ENCODE assay signal across 19 cellular contexts in the genomic region with DNA sequence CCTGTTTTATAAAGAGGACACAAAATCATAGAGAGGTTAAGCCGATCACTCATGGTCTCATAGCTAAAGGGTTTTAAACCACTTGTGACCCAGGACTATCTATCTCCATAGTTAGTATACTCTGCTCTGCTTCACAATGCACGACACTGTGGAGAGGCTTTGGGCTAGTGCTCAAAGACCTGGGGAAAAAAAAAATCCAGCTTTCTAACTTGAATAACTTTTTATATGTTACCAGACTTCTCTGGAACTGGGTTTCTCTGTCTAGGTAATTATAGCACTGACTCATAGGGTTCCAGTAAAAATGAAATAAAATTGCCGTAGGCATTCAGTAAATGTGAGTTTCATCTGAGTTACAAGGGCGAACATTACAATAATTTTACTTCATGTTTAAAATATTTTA.
DNase-seq lines count a peak whose midpoint lies in the region; TF ChIP-seq lines count a peak whose summit lies in the region.
"Had no signal": no experiment of that assay in that cellular context is flagged by ENCODE, and none has a peak within 500 bp of the region (broad histone marks: within the 10 kb centered on the region; RNA-seq: fewer than 3 reads in every experiment).

No MANE protein-coding gene starts in this region.

- H3K27ac Mint-ChIP-seq in activated naive CD4-positive, alpha-beta T cell treated with anti-CD3 and anti-CD28 coated beads, Interleukin-2, amount 10 ng/mL, durations not matched to agents 7 days and 5 days: no peak overlapping the region
- H3K27ac Mint-ChIP-seq in nephron progenitor cell: no peak overlapping the region
- H3K27ac Mint-ChIP-seq: B cell; CD4-positive, CD25-positive, alpha-beta regulatory T cell; CD8-positive, alpha-beta T cell; GM23338; HFFc6 had no signal

- H3K27me3 Mint-ChIP-seq in activated naive CD4-positive, alpha-beta T cell treated with anti-CD3 and anti-CD28 coated beads, Interleukin-2, amount 10 ng/mL, durations not matched to agents 7 days and 5 days: no peaks in the 10 kb centered on the region
- H3K27me3 Mint-ChIP-seq in nephron progenitor cell (ENCODE audit: low read depth, poor library complexity): no peaks in the 10 kb centered on the region
- H3K27me3 Mint-ChIP-seq: B cell; CD4-positive, CD25-positive, alpha-beta regulatory T cell had no signal

- peak overlapping the region; percentile 12 for H2AFZ ChIP-seq in ACC112 (ENCODE audit: low read length, unreplicated experiment)
- H2AFZ ChIP-seq: GM23338 had no signal

- no peaks in the 10 kb centered on the region for H3K4me1 ChIP-seq in ACC112 (ENCODE audit: control insufficient read depth, insufficient read depth, low read length, unreplicated experiment)
- H3K4me1 ChIP-seq: BLaER1, HAP-1 had no signal

- no peaks in the 10 kb centered on the region for H3K36me3 ChIP-seq in ACC112 (ENCODE audit: insufficient read depth, low read length)
- H3K36me3 ChIP-seq: BLaER1, HAP-1 had no signal

- no peak for TF ChIP-seq CTCF in nephron progenitor cell (IDR thresholded peaks at IDR 0.05)

- H3K36me3 Mint-ChIP-seq in activated naive CD4-positive, alpha-beta T cell treated with anti-CD3 and anti-CD28 coated beads, Interleukin-2, amount 10 ng/mL, durations not matched to agents 7 days and 5 days: no peaks in the 10 kb centered on the region
- H3K36me3 Mint-ChIP-seq in nephron progenitor cell (ENCODE audit: low read depth): no peaks in the 10 kb centered on the region
- H3K36me3 Mint-ChIP-seq: CD4-positive, CD25-positive, alpha-beta regulatory T cell; CD8-positive, alpha-beta T cell had no signal

- H3K9me3 Mint-ChIP-seq in activated naive CD4-positive, alpha-beta T cell treated with anti-CD3 and anti-CD28 coated beads, Interleukin-2, amount 10 ng/mL, durations not matched to agents 7 days and 5 days: peaks cover 3% of the 10 kb centered on the region
- peaks cover 14% of the 10 kb centered on the region for H3K9me3 Mint-ChIP-seq in nephron progenitor cell

- no peaks in the 10 kb centered on the region for H3K79me2 ChIP-seq in ACC112 (ENCODE audit: control insufficient read depth, insufficient read depth, low read length, unreplicated experiment)

- no peaks in the 10 kb centered on the region for H3K4me1 Mint-ChIP-seq in activated naive CD4-positive, alpha-beta T cell treated with anti-CD3 and anti-CD28 coated beads, Interleukin-2, amount 10 ng/mL, durations not matched to agents 7 days and 5 days
- H3K4me1 Mint-ChIP-seq in nephron progenitor cell: no peaks in the 10 kb centered on the region
- H3K4me1 Mint-ChIP-seq: B cell; CD4-positive, CD25-positive, alpha-beta regulatory T cell; GM23338 had no signal

- no peak overlapping the region for H3K4me3 Mint-ChIP-seq in activated naive CD4-positive, alpha-beta T cell treated with anti-CD3 and anti-CD28 coated beads, Interleukin-2, amount 10 ng/mL, durations not matched to agents 7 days and 5 days
- H3K4me3 Mint-ChIP-seq in nephron progenitor cell: no peak overlapping the region
- H3K4me3 Mint-ChIP-seq: B cell; CD4-positive, CD25-positive, alpha-beta regulatory T cell; CD8-positive, alpha-beta T cell; GM23338; HFFc6 had no signal

- no peaks in the 10 kb centered on the region; the same call in 1 of the 2 replicates for H3K27me3 ChIP-seq in ACC112 (ENCODE audit: insufficient read depth, low read length)
- H3K27me3 ChIP-seq: BLaER1 had no signal

- CTCF ChIA-PET in activated naive CD4-positive, alpha-beta T cell treated with anti-CD3 and anti-CD28 coated beads, Interleukin-2, amount 10 ng/mL, durations not matched to agents 7 days and 5 days (lab: Charles Lee): no interaction called here

- H3K4me3 ChIP-seq in ACC112 (ENCODE audit: low read depth, low read length): no peak overlapping the region
- H3K4me3 ChIP-seq: BLaER1, GM23338, HAP-1 had no signal

- no peak overlapping the region for H3K27ac ChIP-seq in ACC112 (ENCODE audit: low read depth, low read length)
- H3K27ac ChIP-seq: BLaER1, C4-2B had no signal

- peak; percentile 76 for DNase-seq in M059J (ENCODE audit: low read depth)
- peak; percentile 1 for DNase-seq in RPMI7951 (ENCODE audit: low read depth)
- no peak for DNase-seq in activated naive CD4-positive, alpha-beta T cell treated with anti-CD3 and anti-CD28 coated beads, Interleukin-2, amount 10 ng/mL, durations not matched to agents 7 days and 5 days
- no peak for DNase-seq in NCI-H1048 (lab: John Stamatoyannopoulos, UW)
- DNase-seq in DMS79 treated with DMSO at 0.1 percent for 48 hours (lab: John Stamatoyannopoulos, UW): no peak
- no peak for DNase-seq in nephron progenitor cell
- DNase-seq: 8988T; CD4-positive, CD25-positive, alpha-beta regulatory T cell; CD8-positive, alpha-beta T cell; DMS 273 treated with DMSO at 0.1 percent for 48 hours; DMS79; GF-D8; HFFc6 had no signal

Comparison
In these comparisons a context has a peak if more than half of its experiments do, and no peak if none do; other contexts are left out.
1. DNase-seq: peak in M059J (single experiment) and RPMI7951 (single experiment); none in activated naive CD4-positive, alpha-beta T cell treated with anti-CD3 and anti-CD28 coated beads, Interleukin-2, amount 10 ng/mL, durations not matched to agents 7 days and 5 days (single experiment), NCI-H1048 (single experiment), DMS79 treated with DMSO at 0.1 percent for 48 hours (single experiment) and nephron progenitor cell (single experiment).